Comparison of ENCODE assay signal across 9 cellular contexts in the genomic region with DNA sequence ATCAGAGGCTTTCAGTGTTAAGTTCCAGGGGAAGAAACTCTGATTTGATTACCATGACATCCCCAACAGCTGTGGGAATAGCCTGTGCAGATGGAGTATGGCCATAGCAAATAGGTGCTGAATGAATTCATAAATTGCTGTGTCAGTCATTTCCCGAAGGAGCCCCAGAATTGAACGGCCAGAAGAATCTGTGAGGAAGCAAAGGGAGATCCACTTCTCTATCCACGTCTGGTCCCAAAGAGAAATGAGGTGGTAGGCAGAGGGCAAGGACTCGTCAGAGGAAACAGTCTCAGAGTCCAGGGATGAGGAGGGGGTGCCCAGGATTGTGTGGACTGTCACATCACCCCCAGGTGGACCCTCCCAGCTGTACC. TPM values are rescaled to one million over a fixed set of nuclear protein-coding genes. Genes with fewer than 3 reads are reported as not detected.
DNase-seq lines count a peak whose midpoint lies in the region; ATAC-seq and TF ChIP-seq lines count a peak whose summit lies in the region.
"Had no signal": no experiment of that assay in that cellular context is flagged by ENCODE, and none has a peak within 500 bp of the region (broad histone marks: within the 10 kb centered on the region; RNA-seq: fewer than 3 reads in every experiment).

No MANE protein-coding gene starts in this region.

- no peak overlapping the region for H3K23ac ChIP-seq in neuronal stem cell (ENCODE audit: low read depth, low read length, poor library complexity)

- H3K4me1 ChIP-seq in ACC112 (ENCODE audit: control insufficient read depth, insufficient read depth, low read length, unreplicated experiment), result peaks cover 36% of the 10 kb centered on the region
- peaks cover 57% of the 10 kb centered on the region for H3K4me1 ChIP-seq in PC-9 (replicated peaks; ENCODE audit: insufficient read depth)
- H3K4me1 ChIP-seq in ovary (ENCODE audit: insufficient read depth), result peaks cover 7% of the 10 kb centered on the region
- H3K4me1 ChIP-seq in neuronal stem cell (ENCODE audit: control insufficient read depth in 2 of 2, insufficient read depth in 1 of 2, low read depth in 1 of 2, low read length in 2 of 2), result peaks cover 10 to 25% of the 10 kb centered on the region in 2 donors
- peaks cover 18% of the 10 kb centered on the region for H3K4me1 ChIP-seq in foreskin keratinocyte

- H3F3A ChIP-seq in PC-9 (ENCODE audit: insufficient read depth, low read depth), result peaks cover 36% of the 10 kb centered on the region; the same call in 1 of the 2 replicates

- no peak overlapping the region for H3K9ac ChIP-seq in neuronal stem cell (ENCODE audit: low read depth, low read length, poor library complexity)

- no TSS peak for BruUV-seq in PC-9 (replicated peaks; lab: Mats Ljungman, UMichigan)

- no peaks in the 10 kb centered on the region for H3K36me3 ChIP-seq in ACC112 (ENCODE audit: insufficient read depth, low read length)
- H3K36me3 ChIP-seq in PC-9 (ENCODE audit: low read depth), result no peaks in the 10 kb centered on the region
- H3K36me3 ChIP-seq in ovary, result no peaks in the 10 kb centered on the region
- H3K36me3 ChIP-seq in neuronal stem cell (replicated peaks in 1 of 2; ENCODE audit: control insufficient read depth in 2 of 2, insufficient read depth in 2 of 2, low read length in 2 of 2), result peaks cover 2 to 5% of the 10 kb centered on the region in 2 donors

- no peak for TF ChIP-seq POLR2A in ovary (IDR thresholded peaks at IDR 0.05)

- intact Hi-C loops in PC-9 (cut with micrococcal nuclease; ENCODE audit: unreplicated experiment) (no loop called here), dorsolateral prefrontal cortex (cut with DNase I) (loop anchor here (5.0 to 10.0 kb wide), 5 partner anchors 125 to 502 kb away; partner anchors contain the start of genes BYSL (in 1 of the 2), FOXP4 (in 1 of the 2), MED20 (in 1 of the 2) and MRPS10 (in 1 of the 2)), ovary (cut with DNase I) (loop anchor here in 3 of 4 donors (5.0 to 10.0 kb wide), 2 partner anchors 112 to 260 kb away; partner anchors contain the start of gene TOMM6 (in 2 of the 3))

- no peak overlapping the region for H4K8ac ChIP-seq in neuronal stem cell (ENCODE audit: low read depth, low read length)

- POLR2A ChIA-PET in PC-9 (lab: Charles Lee; ENCODE audit: unreplicated experiment), result no interaction called here

- no peak overlapping the region for H2BK15ac ChIP-seq in neuronal stem cell (ENCODE audit: low read length)

- H4K91ac ChIP-seq in neuronal stem cell (ENCODE audit: low read depth, low read length, poor library complexity), result no peak overlapping the region

- CTCF ChIA-PET in PC-9 (lab: Charles Lee), result interaction anchor here (1.6 kb wide), 1 partner anchor 126 kb away, joined by 6 read pairs; the partner anchor contains the start of genes BYSL and MED20

- H2BK12ac ChIP-seq in neuronal stem cell (ENCODE audit: low read length), result no peak overlapping the region

- H2BK120ac ChIP-seq in neuronal stem cell (ENCODE audit: low read depth, low read length), result no peak overlapping the region

- TF ChIP-seq CTCF in PC-9 (conservative IDR thresholded peaks at IDR 0.05), result no peak
- TF ChIP-seq CTCF in dorsolateral prefrontal cortex (IDR thresholded peaks at IDR 0.05 in 54 of 56, conservative IDR thresholded peaks at IDR 0.05 in 2 of 56; ENCODE audit: low read depth in 1 of 56, partially characterized antibody in 56 of 56), result no peak
- TF ChIP-seq CTCF in ovary (IDR thresholded peaks at IDR 0.05), result no peak
- no peak for TF ChIP-seq CTCF in foreskin keratinocyte (conservative IDR thresholded peaks at IDR 0.05)

- no peak overlapping the region for H2AK5ac ChIP-seq in neuronal stem cell (ENCODE audit: low read depth, low read length)

- H2BK5ac ChIP-seq in neuronal stem cell (ENCODE audit: low read length), result no peak overlapping the region

- H3K79me1 ChIP-seq in neuronal stem cell (ENCODE audit: low read depth, low read length), result no peaks in the 10 kb centered on the region

- H3K9me3 ChIP-seq in PC-9 (ENCODE audit: insufficient read depth, low read depth) (no peaks in the 10 kb centered on the region), ovary (no peaks in the 10 kb centered on the region), neuronal stem cell (replicated peaks in 1 of 2; ENCODE audit: control insufficient read depth in 2 of 2, insufficient read depth in 1 of 2, low read depth in 1 of 2, low read length in 2 of 2) (peaks cover 0 to 3% of the 10 kb centered on the region in 2 donors)

- H4K20me1 ChIP-seq in PC-9 (ENCODE audit: insufficient read depth), result no peaks in the 10 kb centered on the region

- no peaks in the 10 kb centered on the region for H3K9me2 ChIP-seq in PC-9 (ENCODE audit: insufficient read depth)

- H3K18ac ChIP-seq in neuronal stem cell (ENCODE audit: low read length), result no peak overlapping the region

- H3K27me3 ChIP-seq in ACC112 (ENCODE audit: insufficient read depth, low read length) (no peaks in the 10 kb centered on the region), PC-9 (ENCODE audit: insufficient read depth, low read depth) (no peaks in the 10 kb centered on the region), dorsolateral prefrontal cortex (no peaks in the 10 kb centered on the region), ovary (no peaks in the 10 kb centered on the region), neuronal stem cell (ENCODE audit: control insufficient read depth in 3 of 3, insufficient read depth in 3 of 3, low read depth in 1 of 3, low read length in 3 of 3) (peaks cover 0 to 25% (median 0%) of the 10 kb centered on the region in 3 experiments), foreskin keratinocyte (no peaks in the 10 kb centered on the region)

- TF ChIP-seq EP300 in ovary (IDR thresholded peaks at IDR 0.05), result no peak

- ATAC-seq in foreskin keratinocyte, result no peak

- no peak overlapping the region for H3K4ac ChIP-seq in neuronal stem cell (ENCODE audit: low read length)

- 50 to 55% (median 54%) methylated on average over 4 of the region's 4 CpGs for WGBS in ovary, 3 donors
- no CpG with 5 or more reads among the region's 4 CpGs for WGBS in neuronal stem cell (ENCODE audit: extremely low coverage in 2 of 2, insufficient read length in 2 of 2, insufficient replicate concordance in 1 of 2), 2 donors

- H3K4me2 ChIP-seq in PC-9 (peak overlapping the region; percentile 71; the same call in 1 of the 2 replicates), neuronal stem cell (ENCODE audit: insufficient read depth, low read length, poor library complexity, severe bottlenecking) (no peak overlapping the region)

- H3K27ac ChIP-seq in ACC112 (ENCODE audit: low read depth, low read length) (peak overlapping the region; percentile 93), PC-9 (no peak overlapping the region), dorsolateral prefrontal cortex (peak overlapping the region in 57 of 59 donors; percentile 53 to 99 (median 89)), ovary (peak overlapping the region; percentile 82 to 90), neuronal stem cell (replicated peaks; ENCODE audit: low read length) (no peak overlapping the region), foreskin keratinocyte (no peak overlapping the region)

- no peak overlapping the region for H3K14ac ChIP-seq in neuronal stem cell (ENCODE audit: low read length)

- H3K79me2 ChIP-seq in ACC112 (ENCODE audit: control insufficient read depth, insufficient read depth, low read length, unreplicated experiment) (peaks cover 52% of the 10 kb centered on the region), PC-9 (ENCODE audit: low read depth) (peaks cover 14% of the 10 kb centered on the region; the same call in 1 of the 2 replicates)

- H2AFZ ChIP-seq in ACC112 (ENCODE audit: low read length, unreplicated experiment) (no peak overlapping the region), PC-9 (no peak overlapping the region), neuronal stem cell (ENCODE audit: low read length) (no peak overlapping the region)

- DNase-seq in PC-9 (no peak), dorsolateral prefrontal cortex (no peak), ovary (no peak), ecto neural progenitor cell (ENCODE audit: low spot score) (no peak), neuronal stem cell (ENCODE audit: low spot score) (no peak), SIG-M5 (lab: John Stamatoyannopoulos, UW) (no peak), foreskin keratinocyte (no peak)
- DNase-seq: NCI-H345 had no signal

- H3K4me3 ChIP-seq in ACC112 (ENCODE audit: low read depth, low read length), result peak overlapping the region; percentile 86
- no peak overlapping the region for H3K4me3 ChIP-seq in PC-9
- peak overlapping the region in 53 of 59 donors; percentile 57 to 91 (median 75) for H3K4me3 ChIP-seq in dorsolateral prefrontal cortex
- peak overlapping the region; percentile 64 for H3K4me3 ChIP-seq in ovary
- no peak overlapping the region for H3K4me3 ChIP-seq in neuronal stem cell (ENCODE audit: low read length in 2 of 2)

RNA-seq across cellular contexts. Expression of gene TAF8, which starts 3.1 kb away (rescaled TPM):
- total RNA-seq in PC-9 (2021), result 35.6 and 38.4 TPM in 2 replicates
- total RNA-seq in dorsolateral prefrontal cortex, result 10 to 100 TPM; 17.7 to 55.8 (median 29.5) TPM
- total RNA-seq in ovary, result 10 to 100 TPM in 6 of 7 donors, 1 to 10 TPM in 1; 9.8 to 21.3 (median 18.4) TPM
- 1 to 10 TPM; 9.2 to 9.6 TPM for polyA plus RNA-seq in ovary
- polyA plus RNA-seq in neuronal stem cell (2013, experiment 1 of 2), result 30.4 TPM
- polyA plus RNA-seq in neuronal stem cell (2013, experiment 2 of 2), result 29.3 TPM
- 17.3 and 17.7 TPM in 2 replicates for total RNA-seq in foreskin keratinocyte
- polyA plus RNA-seq in foreskin keratinocyte, result 9.7 and 10.0 TPM in 2 replicates

Comparison
In these comparisons a context has a peak if more than half of its experiments do, and no peak if none do; other contexts are left out.
1. H3K27ac ChIP-seq: peak in ACC112 (single experiment), dorsolateral prefrontal cortex (57 of 59) and ovary (2 of 2); none in PC-9 (single experiment), neuronal stem cell (single experiment) and foreskin keratinocyte (single experiment).
2. H3K4me3 ChIP-seq: peak in ACC112 (single experiment), dorsolateral prefrontal cortex (53 of 59) and ovary (single experiment); none in PC-9 (single experiment) and neuronal stem cell (0 of 2).